Comparison of ENCODE assay signal across 9 cellular contexts in the genomic region with DNA sequence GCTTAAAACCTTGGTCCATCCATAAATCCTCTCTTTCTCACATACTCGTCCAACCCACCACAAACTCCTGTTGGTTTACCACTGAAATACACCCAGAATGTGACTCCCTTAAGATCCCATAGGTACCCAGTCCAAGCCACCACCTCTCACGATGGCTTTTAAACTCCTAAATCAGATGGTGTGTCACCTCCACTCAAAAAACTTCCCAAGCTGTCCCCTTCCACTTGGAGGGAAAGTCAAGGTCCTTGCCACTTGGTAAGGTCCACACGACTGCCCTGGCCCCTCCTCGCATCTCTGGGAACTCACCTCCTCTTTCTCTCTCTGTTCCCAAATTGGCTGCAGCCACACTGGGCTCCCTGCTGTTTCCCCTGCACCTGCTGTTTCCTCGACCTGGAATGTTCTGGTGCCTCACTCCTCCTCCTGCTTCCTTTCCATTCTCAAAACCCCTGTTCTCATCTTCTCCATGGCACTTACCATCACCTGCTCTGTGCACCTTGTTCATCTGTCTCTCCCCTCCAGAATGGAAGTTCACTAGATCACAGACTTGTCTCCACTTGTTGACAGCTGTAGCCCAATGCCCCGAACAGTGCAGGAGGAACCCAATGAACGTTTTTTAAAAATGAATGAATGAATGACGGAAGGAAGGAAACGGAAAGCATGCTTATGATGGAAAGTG. TPM values are rescaled to one million over a fixed set of nuclear protein-coding genes. Genes with fewer than 3 reads are reported as not detected.
DNase-seq lines count a peak whose midpoint lies in the region; ATAC-seq, FAIRE-seq and TF ChIP-seq lines count a peak whose summit lies in the region.
"Had no signal": no experiment of that assay in that cellular context is flagged by ENCODE, and none has a peak within 500 bp of the region (broad histone marks: within the 10 kb centered on the region; RNA-seq: fewer than 3 reads in every experiment).

No MANE protein-coding gene starts in this region.

- H3K27ac ChIP-seq in A673 (ENCODE audit: low read depth, low read length, poor library complexity, severe bottlenecking) = peak overlapping the region; percentile 68
- no peak overlapping the region for H3K27ac ChIP-seq in pancreas

- no peak for FAIRE-seq in pancreas (lab: Jason Lieb, UNC)
- FAIRE-seq: islet of Langerhans had no signal

- WGBS in pancreas, 2 donors = 13 to 19% methylated on average over 9 of the region's 9 CpGs

- H3K27me3 ChIP-seq in A673 (replicated peaks; ENCODE audit: insufficient read depth, low read depth, low read length, poor library complexity) = no peaks in the 10 kb centered on the region
- H3K27me3 ChIP-seq in endocrine pancreas (ENCODE audit: control insufficient read depth, insufficient read depth, low read length) = no peaks in the 10 kb centered on the region
- no peaks in the 10 kb centered on the region for H3K27me3 ChIP-seq in pancreas

- H3K36me3 ChIP-seq in A673 (ENCODE audit: insufficient read depth, low read length, poor library complexity, severe bottlenecking) (no peaks in the 10 kb centered on the region), endocrine pancreas (ENCODE audit: control insufficient read depth, insufficient read depth, low read length) (no peaks in the 10 kb centered on the region), pancreas (no peaks in the 10 kb centered on the region)

- TF ChIP-seq CTCF in A673 (conservative IDR thresholded peaks at IDR 0.05; ENCODE audit: low read depth, low read length) (no peak), GM12875 (IDR thresholded peaks at IDR 0.05; ENCODE audit: borderline replicate concordance, insufficient read depth, low read depth, low read length) (no peak), pancreas (IDR thresholded peaks at IDR 0.05) (no peak)

- POLR2A ChIA-PET in A673 (lab: Charles Lee; ENCODE audit: low non-redundant PET) = interaction anchor here (0.6 kb wide), 2 partner anchors 110 to 930 kb away, joined by 3 read pairs; no protein-coding TSS in a partner anchor

- CTCF ChIA-PET in A673 (lab: Charles Lee) = no interaction called here

- ATAC-seq in pancreas = no peak
- no peak for ATAC-seq in GM18502 (IDR thresholded peaks at IDR 0.05; ENCODE audit: poor library complexity, unreplicated experiment)
- no peak for ATAC-seq in GM19467 (IDR thresholded peaks at IDR 0.05; ENCODE audit: unreplicated experiment)

- H3K4me1 ChIP-seq in A673 (ENCODE audit: insufficient read depth, low read length, poor library complexity, severe bottlenecking) (no peaks in the 10 kb centered on the region), endocrine pancreas (ENCODE audit: control insufficient read depth, insufficient read depth, low read length) (no peaks in the 10 kb centered on the region), pancreas (peaks cover 0 to 13% (median 10%) of the 10 kb centered on the region in 3 donors)

- H3K9ac ChIP-seq in endocrine pancreas (ENCODE audit: control insufficient read depth, insufficient read depth, low read length) = no peak overlapping the region

- intact Hi-C loops in A673 (cut with micrococcal nuclease; ENCODE audit: unreplicated experiment) (no loop called here), pancreas (cut with DNase I) (no loop called here)

- H3K4me3 ChIP-seq in A673 (ENCODE audit: low read depth, low read length, poor library complexity, severe bottlenecking) (peak overlapping the region; percentile 71), GM12875 (ENCODE audit: low read depth, low read length) (peak overlapping the region; percentile 61), endocrine pancreas (ENCODE audit: control insufficient read depth, insufficient read depth, low read length) (peak overlapping the region; percentile 23), pancreas (peak overlapping the region; percentile 51 to 84 (median 72))

- peak; percentile 49 for DNase-seq in A673 (ENCODE audit: low spot score)
- DNase-seq in RKO (ENCODE audit: low spot score) = peak; percentile 69
- peak in 1 of 6 donors; percentile 32 for DNase-seq in pancreas
- no peak for DNase-seq in cerebellar nuclear complex (lab: John Stamatoyannopoulos, UW)

- no peaks in the 10 kb centered on the region for H3K9me3 ChIP-seq in A673 (ENCODE audit: low read depth, low read length, poor library complexity, severe bottlenecking)
- no peaks in the 10 kb centered on the region for H3K9me3 ChIP-seq in endocrine pancreas (ENCODE audit: control insufficient read depth, low read length)
- H3K9me3 ChIP-seq in pancreas = no peaks in the 10 kb centered on the region

- TSS peak; percentile 68 for BruUV-seq in A673 (replicated peaks; lab: Mats Ljungman, UMichigan)

RNA-seq across cellular contexts. Expression of gene ZFAND2A, which starts 23.0 kb away (rescaled TPM):
- total RNA-seq in A673 (2021) (26.1 and 27.4 TPM in 2 replicates), pancreas (10 to 100 TPM in 3 of 6 donors, 1 to 10 TPM in 3; 6.1 to 21.7 (median 10.3) TPM)
- polyA plus RNA-seq in pancreas = 10 to 100 TPM; 31.9 to 35.0 TPM

RNA-seq across cellular contexts. Expression of gene GPER1, which starts 49.1 kb away (rescaled TPM):
- total RNA-seq in A673 (2021) (0.37 and 0.63 TPM in 2 replicates), pancreas (1 to 10 TPM in 2 of 6 donors, under 1 TPM in 4; 0.20 to 1.6 (median 0.65) TPM)
- polyA plus RNA-seq in pancreas = 1 to 10 TPM; 1.7 to 3.5 TPM

Comparison
In these comparisons a context has a peak if more than half of its experiments do, and no peak if none do; other contexts are left out.
1. DNase-seq: peak in A673 (single experiment) and RKO (single experiment); none in cerebellar nuclear complex (0 of 2).
2. Peak in every context shown above with its lines, with median percentiles within 50 percentile points of each other: H3K4me3 ChIP-seq.